Comparison of ENCODE assay signal across 17 cellular contexts in the genomic region with DNA sequence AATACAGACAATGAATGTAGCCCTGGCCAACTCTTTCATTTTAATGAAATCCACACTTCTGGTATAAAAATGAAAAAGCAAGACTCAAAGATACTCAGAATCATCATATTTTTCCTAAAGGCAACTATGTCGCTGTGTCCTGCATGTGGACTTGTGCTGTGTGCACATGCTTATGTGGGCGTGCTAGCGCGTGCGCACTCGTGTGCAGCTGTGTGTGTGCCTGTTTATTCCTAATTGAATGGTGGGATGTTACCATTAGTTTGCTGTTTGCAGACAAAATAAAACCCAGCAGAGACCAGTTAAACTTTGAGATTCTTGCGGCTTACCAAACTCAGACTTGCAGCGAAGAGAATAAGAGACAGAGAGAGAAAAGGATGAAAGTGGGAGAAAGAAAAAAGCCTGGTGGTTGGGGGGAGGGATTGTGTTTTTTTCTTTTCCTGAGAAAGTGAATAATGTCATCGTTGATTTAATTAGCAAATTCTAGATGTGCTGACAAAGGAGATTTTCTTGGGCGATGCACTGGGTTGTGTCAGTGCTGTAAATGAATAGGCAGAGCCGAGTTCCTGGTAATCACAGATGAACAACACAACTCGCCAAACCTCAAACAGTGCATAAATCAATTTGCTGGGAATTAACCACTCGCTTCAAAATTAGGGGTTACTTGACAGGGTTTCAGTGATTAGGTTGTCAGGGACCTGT. TPM values are rescaled to one million over a fixed set of nuclear protein-coding genes. Genes with fewer than 3 reads are reported as not detected.
DNase-seq lines count a peak whose midpoint lies in the region; ATAC-seq and TF ChIP-seq lines count a peak whose summit lies in the region.
"Had no signal": no experiment of that assay in that cellular context is flagged by ENCODE, and none has a peak within 500 bp of the region (broad histone marks: within the 10 kb centered on the region; RNA-seq: fewer than 3 reads in every experiment).

No MANE protein-coding gene starts in this region.

- H3K36me3 ChIP-seq in right atrium auricular region, result no peaks in the 10 kb centered on the region
- H3K36me3 ChIP-seq: BLaER1 treated with 17β-estradiol and CSF1 and Interleukin-3, amounts not matched to agents 10 nM and 100 nM had no signal

- DNase-seq in NCI-H2227 (lab: John Stamatoyannopoulos, UW; ENCODE audit: unreplicated experiment) (peak; percentile 37), NCI-H2227 treated with DMSO at 0.1 percent for 48 hours (lab: John Stamatoyannopoulos, UW) (no peak), fibroblast of mammary gland (ENCODE audit: low read depth) (peak; percentile 25), NCI-H2029 (lab: John Stamatoyannopoulos, UW) (no peak), right atrium auricular region (ENCODE audit: low spot score) (no peak), HuH-7.5 (ENCODE audit: low spot score) (no peak)
- DNase-seq: 8988T; CD8-positive, alpha-beta memory T cell; NCI-H345; OCI-M1; RPMI8226 had no signal

- ATAC-seq in HG03108 (IDR thresholded peaks at IDR 0.05; ENCODE audit: unreplicated experiment), result no peak
- ATAC-seq: HCT116 had no signal

- no peaks in the 10 kb centered on the region for H3K9me3 ChIP-seq in right atrium auricular region

- peaks cover 5% of the 10 kb centered on the region for H3K27me3 Mint-ChIP-seq in nephron (ENCODE audit: low read depth)

- TF ChIP-seq CTCF in fibroblast of mammary gland (conservative IDR thresholded peaks at IDR 0.05; ENCODE audit: control insufficient read depth, insufficient read depth, low read depth, low read length) (no peak), nephron (IDR thresholded peaks at IDR 0.05; ENCODE audit: unreplicated experiment in 3 of 3) (no peak), right atrium auricular region (IDR thresholded peaks at IDR 0.05) (no peak)

- H3K27me3 ChIP-seq in right atrium auricular region, result no peaks in the 10 kb centered on the region
- H3K27me3 ChIP-seq: BLaER1 treated with 17β-estradiol and CSF1 and Interleukin-3, amounts not matched to agents 10 nM and 100 nM had no signal

- peak overlapping the region; percentile 4 to 84 (median 50) for H3K27ac Mint-ChIP-seq in nephron
- H3K27ac Mint-ChIP-seq: CD8-positive, alpha-beta memory T cell had no signal

- H3K36me3 Mint-ChIP-seq in nephron (ENCODE audit: low read depth), result no peaks in the 10 kb centered on the region

- H3K4me3 Mint-ChIP-seq in nephron, result peak overlapping the region in 1 of 3 experiments; percentile 2
- H3K4me3 Mint-ChIP-seq: CD8-positive, alpha-beta memory T cell had no signal

- H3K4me1 ChIP-seq in right atrium auricular region, result no peaks in the 10 kb centered on the region
- H3K4me1 ChIP-seq: BLaER1 treated with 17β-estradiol and CSF1 and Interleukin-3, amounts not matched to agents 10 nM and 100 nM had no signal

- H3K4me3 ChIP-seq in fibroblast of mammary gland (ENCODE audit: control insufficient read depth, low read depth, low read length) (no peak overlapping the region), right atrium auricular region (no peak overlapping the region)
- H3K4me3 ChIP-seq: BLaER1 treated with 17β-estradiol and CSF1 and Interleukin-3, amounts not matched to agents 10 nM and 100 nM had no signal

- H3K4me1 Mint-ChIP-seq in nephron, result peaks cover 37% of the 10 kb centered on the region
- H3K4me1 Mint-ChIP-seq: CD8-positive, alpha-beta memory T cell had no signal

- H3K9me3 Mint-ChIP-seq in nephron, result peaks cover 3% of the 10 kb centered on the region
- H3K9me3 Mint-ChIP-seq: CD8-positive, alpha-beta memory T cell had no signal

- no peak overlapping the region for H3K27ac ChIP-seq in right atrium auricular region
- H3K27ac ChIP-seq: BLaER1 treated with 17β-estradiol and CSF1 and Interleukin-3, amounts not matched to agents 10 nM and 100 nM; HL-60 had no signal

RNA-seq across cellular contexts. Expression of a gene that starts 49.4 kb away (rescaled TPM):
- not detected for total RNA-seq in right atrium auricular region
- total RNA-seq: CD8-positive, alpha-beta memory T cell; G401 had no signal

Comparison
In these comparisons a context has a peak if more than half of its experiments do, and no peak if none do; other contexts are left out.
1. DNase-seq: peak in NCI-H2227 (single experiment) and fibroblast of mammary gland (single experiment); none in NCI-H2227 treated with DMSO at 0.1 percent for 48 hours (single experiment), NCI-H2029 (single experiment), right atrium auricular region (single experiment) and HuH-7.5 (single experiment).